8 cellular contexts compared by ENCODE assay signal in the genomic region with DNA sequence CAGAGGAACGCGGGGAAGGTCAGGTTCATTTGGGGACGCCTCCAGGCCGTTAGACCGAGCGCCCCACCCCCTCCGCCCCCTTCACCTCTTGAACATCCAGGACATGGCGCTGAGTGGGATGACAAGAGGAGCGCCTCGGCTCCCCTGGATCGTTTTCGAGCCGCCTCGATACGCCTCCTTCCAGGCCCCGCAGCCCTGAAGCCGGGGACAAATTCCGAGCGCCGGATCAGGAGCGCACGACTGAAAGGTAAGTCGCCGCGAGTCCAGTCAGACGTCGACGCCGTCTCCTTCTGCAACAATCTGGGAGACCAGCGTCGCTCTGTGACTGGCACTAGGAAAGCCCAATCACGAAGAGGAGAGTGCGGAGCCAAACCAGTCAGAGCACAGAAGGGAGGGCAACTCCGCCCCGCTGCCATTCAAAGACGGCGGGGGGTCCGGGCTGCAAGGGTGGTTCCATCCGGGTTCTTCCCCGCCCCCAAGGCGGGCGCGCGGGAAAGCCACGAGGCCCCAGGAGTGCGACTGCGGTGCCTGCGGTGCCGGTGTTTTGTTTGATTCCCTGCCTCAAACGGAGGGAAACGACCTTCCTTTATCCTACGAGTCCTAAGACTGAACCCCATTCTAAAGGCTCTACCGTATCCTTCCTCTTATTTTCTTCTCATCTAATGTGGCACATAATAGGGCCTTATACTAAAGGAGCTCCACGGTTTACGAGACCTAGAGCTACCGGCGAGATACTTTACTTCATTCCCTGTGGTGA. TPM values are rescaled to one million over a fixed set of nuclear protein-coding genes. Genes with fewer than 3 reads are reported as not detected.
A peak's percentile ranks its signal among the peaks of the same experiment; 100 is the strongest.
DNase-seq lines count a peak whose midpoint lies in the region; ATAC-seq and TF ChIP-seq lines count a peak whose summit lies in the region.

Gene HLTF (minus strand): TSS at position 302 of the 757 bp plus-strand sequence. CDS start 197 bp downstream, at position 105.

- intact Hi-C loops in activated CD4-positive, alpha-beta T cell treated with anti-CD3 and anti-CD28 coated beads for 36 hours (cut with DNase I, micrococcal nuclease): loop anchor here (1.0 to 2.0 kb wide), 2 partner anchors 43 to 96 kb away; partner anchors contain the start of genes GYG1 (in 2 of the 2) and HPS3 (in 2 of the 2)

- POLR2A ChIA-PET in activated CD4-positive, alpha-beta T cell treated with anti-CD3 and anti-CD28 coated beads for 36 hours (lab: Charles Lee): interaction anchor here (0.5 kb wide), 1 partner anchor 1325 kb away, joined by 4 read pairs; no protein-coding TSS in a partner anchor

- H3K36me3 Mint-ChIP-seq in activated CD4-positive, alpha-beta T cell treated with anti-CD3 and anti-CD28 coated beads for 36 hours (ENCODE audit: low read depth): peaks cover 11% of the 10 kb centered on the region

- H3K4me1 Mint-ChIP-seq in activated CD4-positive, alpha-beta T cell treated with anti-CD3 and anti-CD28 coated beads for 36 hours: peaks cover 18% of the 10 kb centered on the region

- H3K27ac ChIP-seq in cingulate gyrus (ENCODE audit: low read depth, low read length): peak within 1 kb of the TSS; percentile 78

- CTCF ChIA-PET in activated CD4-positive, alpha-beta T cell treated with anti-CD3 and anti-CD28 coated beads for 36 hours (lab: Charles Lee): interaction anchor here (0.6 to 1.5 kb wide), 3 partner anchors 10 to 212 kb away, joined by 3 to 5 read pairs (median 3); no protein-coding TSS in a partner anchor

- H3K9me3 Mint-ChIP-seq in activated CD4-positive, alpha-beta T cell treated with anti-CD3 and anti-CD28 coated beads for 36 hours (ENCODE audit: low read depth): peaks cover 2% of the 10 kb centered on the region

- DNase-seq in AG09319 (ENCODE audit: extremely low read depth, low read depth) (peak; percentile 95), NCI-H510A (lab: John Stamatoyannopoulos, UW) (peak; percentile 95), kidney glomerular epithelial cell (lab: John Stamatoyannopoulos, UW) (peak; percentile 95)
- peak; percentile 93 for DNase-seq in activated CD4-positive, alpha-beta T cell treated with anti-CD3 and anti-CD28 coated beads for 36 hours
- peak; percentile 75 to 77 for DNase-seq in stimulated activated CD4-positive, alpha-beta T cell treated with anti-CD3 and anti-CD28 coated beads, Interleukin-1b, Interleukin-23, amount 100 ng/mL, for 1 hour (ENCODE audit: low read depth in 2 of 2)

- no peaks in the 10 kb centered on the region for H3K27me3 Mint-ChIP-seq in activated CD4-positive, alpha-beta T cell treated with anti-CD3 and anti-CD28 coated beads for 36 hours

- peak within 1 kb of the TSS; percentile 92 for H3K4me3 Mint-ChIP-seq in activated CD4-positive, alpha-beta T cell treated with anti-CD3 and anti-CD28 coated beads for 36 hours

- ATAC-seq in GM19035 (IDR thresholded peaks at IDR 0.05; ENCODE audit: unreplicated experiment) (peak; percentile 99), HG03354 (IDR thresholded peaks at IDR 0.05; ENCODE audit: poor library complexity, severe bottlenecking, unreplicated experiment) (peak; percentile 99)
- ATAC-seq in activated CD4-positive, alpha-beta T cell treated with anti-CD3 and anti-CD28 coated beads for 36 hours: peak; percentile 100

- H3K27ac Mint-ChIP-seq in activated CD4-positive, alpha-beta T cell treated with anti-CD3 and anti-CD28 coated beads for 36 hours: peak within 1 kb of the TSS; percentile 80

- TF ChIP-seq CTCF in AG09319 (IDR thresholded peaks at IDR 0.05; ENCODE audit: low read depth, low read length): no peak

RNA-seq across cellular contexts. Expression of gene HLTF, which starts in this region (rescaled TPM):
- total RNA-seq in activated CD4-positive, alpha-beta T cell treated with anti-CD3 and anti-CD28 coated beads for 36 hours: 10 to 100 TPM; 19.0 to 20.5 TPM

Comparison
In these comparisons a context has a peak if more than half of its experiments do, and no peak if none do; other contexts are left out.
1. Peak in every context shown above with its lines: DNase-seq, ATAC-seq and H3K27ac ChIP-seq.